1 cellular context compared by ENCODE assay signal in genomic region chr9:114518599-114519022, GRCh38.
TF ChIP-seq lines count a peak whose summit lies in the region.

No MANE protein-coding gene starts in this region.

TF ChIP-seq in HepG2, 621 proteins besides CTCF, POLR2A, EP300 and RAD21 (continued from another document):
- TF ChIP-seq ZBTB43 (CRISPR knock-in tag; conservative IDR thresholded peaks at IDR 0.05) (no peak), U2AF1 (optimal IDR thresholded peaks at IDR 0.05; ENCODE audit: low read depth, low read length) (no peak), HNRNPH1 (optimal IDR thresholded peaks at IDR 0.05; ENCODE audit: low read depth, low read length) (no peak), ARNTL (CRISPR knock-in tag; IDR thresholded peaks at IDR 0.05) (no peak), NFE2L2 (IDR thresholded peaks at IDR 0.05; ENCODE audit: low read length) (no peak), TRIM22 (IDR thresholded peaks at IDR 0.05) (no peak), NRL (CRISPR knock-in tag; IDR thresholded peaks at IDR 0.05; ENCODE audit: borderline replicate concordance) (no peak), TEAD2 (CRISPR knock-in tag; IDR thresholded peaks at IDR 0.05) (no peak), KIAA2018 (CRISPR knock-in tag; IDR thresholded peaks at IDR 0.05; ENCODE audit: borderline replicate concordance) (no peak)
